Comparison of ENCODE assay signal across 1 cellular context in the genomic region with DNA sequence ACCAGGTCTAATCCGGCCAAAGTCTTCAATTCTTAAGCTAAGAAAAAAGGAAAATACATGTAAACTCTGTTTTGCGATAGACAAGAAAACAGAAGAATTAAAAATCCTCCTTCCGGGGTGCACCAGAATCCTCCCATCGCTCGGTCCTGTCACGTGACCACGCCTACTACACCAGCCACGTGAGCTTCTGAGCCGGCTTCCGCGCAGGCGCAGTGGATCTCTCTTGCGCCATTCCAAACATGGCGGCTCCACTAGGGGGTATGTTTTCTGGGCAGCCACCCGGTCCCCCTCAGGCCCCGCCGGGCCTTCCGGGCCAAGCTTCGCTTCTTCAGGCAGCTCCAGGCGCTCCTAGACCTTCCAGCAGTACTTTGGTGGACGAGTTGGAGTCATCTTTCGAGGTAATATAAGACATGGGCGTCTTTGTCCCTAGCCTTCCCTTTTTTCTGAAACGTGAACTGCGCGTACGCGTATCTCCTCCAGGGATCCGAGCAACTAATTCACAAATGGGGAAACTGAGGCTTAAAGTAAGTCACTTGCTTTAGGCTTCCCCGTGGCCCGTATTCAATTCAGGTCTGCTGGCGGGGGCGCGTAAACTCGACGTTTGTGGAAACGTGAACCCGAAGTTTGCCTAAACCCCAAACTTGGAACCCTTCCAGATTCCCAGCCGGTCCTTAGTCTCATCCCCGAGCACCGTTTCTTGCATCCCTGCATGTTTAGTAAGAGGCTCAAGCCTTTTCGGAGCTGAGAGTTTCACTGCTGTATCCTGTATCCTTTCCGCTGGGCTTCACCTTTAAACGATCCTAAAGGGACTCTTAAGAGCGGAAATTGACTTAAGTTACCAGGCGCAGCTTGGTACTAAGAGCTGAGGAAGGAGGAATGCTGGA.
TF ChIP-seq lines count a peak whose summit lies in the region.

A gene with protein sequence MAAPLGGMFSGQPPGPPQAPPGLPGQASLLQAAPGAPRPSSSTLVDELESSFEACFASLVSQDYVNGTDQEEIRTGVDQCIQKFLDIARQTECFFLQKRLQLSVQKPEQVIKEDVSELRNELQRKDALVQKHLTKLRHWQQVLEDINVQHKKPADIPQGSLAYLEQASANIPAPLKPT (plus strand): TSS at position 226 of the 884 bp plus-strand sequence. CDS start 14 bp downstream, at position 240.

TF ChIP-seq in HepG2, 621 proteins besides CTCF, POLR2A, EP300 and RAD21 (continued from another document):
- TF ChIP-seq DNMT3B (CRISPR knock-in tag; conservative IDR thresholded peaks at IDR 0.05) (no peak), ZSCAN12 (CRISPR knock-in tag; IDR thresholded peaks at IDR 0.05) (no peak), MAFK (conservative IDR thresholded peaks at IDR 0.05 in 1 of 2, IDR thresholded peaks at IDR 0.05 in 1 of 2; ENCODE audit: low read length in 2 of 2) (no peak), ZNF263 (CRISPR knock-in tag; IDR thresholded peaks at IDR 0.05) (no peak), DMAP1 (CRISPR knock-in tag; IDR thresholded peaks at IDR 0.05) (peak; percentile 61; the same call in 1 of the 2 replicates), ZNF749 (CRISPR knock-in tag; IDR thresholded peaks at IDR 0.05; ENCODE audit: borderline replicate concordance) (no peak), ZNF781 (CRISPR knock-in tag; IDR thresholded peaks at IDR 0.05; ENCODE audit: borderline replicate concordance, not compliant biosample characterization) (peak; percentile 27), STAG1 (CRISPR knock-in tag; IDR thresholded peaks at IDR 0.05) (no peak)
- TF ChIP-seq, protein P1, sequence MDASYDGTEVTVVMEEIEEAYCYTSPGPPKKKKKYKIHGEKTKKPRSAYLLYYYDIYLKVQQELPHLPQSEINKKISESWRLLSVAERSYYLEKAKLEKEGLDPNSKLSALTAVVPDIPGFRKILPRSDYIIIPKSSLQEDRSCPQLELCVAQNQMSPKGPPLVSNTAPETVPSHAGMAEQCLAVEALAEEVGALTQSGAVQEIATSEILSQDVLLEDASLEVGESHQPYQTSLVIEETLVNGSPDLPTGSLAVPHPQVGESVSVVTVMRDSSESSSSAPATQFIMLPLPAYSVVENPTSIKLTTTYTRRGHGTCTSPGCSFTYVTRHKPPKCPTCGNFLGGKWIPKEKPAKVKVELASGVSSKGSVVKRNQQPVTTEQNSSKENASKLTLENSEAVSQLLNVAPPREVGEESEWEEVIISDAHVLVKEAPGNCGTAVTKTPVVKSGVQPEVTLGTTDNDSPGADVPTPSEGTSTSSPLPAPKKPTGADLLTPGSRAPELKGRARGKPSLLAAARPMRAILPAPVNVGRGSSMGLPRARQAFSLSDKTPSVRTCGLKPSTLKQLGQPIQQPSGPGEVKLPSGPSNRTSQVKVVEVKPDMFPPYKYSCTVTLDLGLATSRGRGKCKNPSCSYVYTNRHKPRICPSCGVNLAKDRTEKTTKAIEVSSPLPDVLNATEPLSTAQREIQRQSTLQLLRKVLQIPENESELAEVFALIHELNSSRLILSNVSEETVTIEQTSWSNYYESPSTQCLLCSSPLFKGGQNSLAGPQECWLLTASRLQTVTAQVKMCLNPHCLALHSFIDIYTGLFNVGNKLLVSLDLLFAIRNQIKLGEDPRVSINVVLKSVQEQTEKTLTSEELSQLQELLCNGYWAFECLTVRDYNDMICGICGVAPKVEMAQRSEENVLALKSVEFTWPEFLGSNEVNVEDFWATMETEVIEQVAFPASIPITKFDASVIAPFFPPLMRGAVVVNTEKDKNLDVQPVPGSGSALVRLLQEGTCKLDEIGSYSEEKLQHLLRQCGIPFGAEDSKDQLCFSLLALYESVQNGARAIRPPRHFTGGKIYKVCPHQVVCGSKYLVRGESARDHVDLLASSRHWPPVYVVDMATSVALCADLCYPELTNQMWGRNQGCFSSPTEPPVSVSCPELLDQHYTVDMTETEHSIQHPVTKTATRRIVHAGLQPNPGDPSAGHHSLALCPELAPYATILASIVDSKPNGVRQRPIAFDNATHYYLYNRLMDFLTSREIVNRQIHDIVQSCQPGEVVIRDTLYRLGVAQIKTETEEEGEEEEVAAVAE (CRISPR knock-in tag; IDR thresholded peaks at IDR 0.05; ENCODE audit: borderline replicate concordance): no peak
- TF ChIP-seq, protein P2, sequence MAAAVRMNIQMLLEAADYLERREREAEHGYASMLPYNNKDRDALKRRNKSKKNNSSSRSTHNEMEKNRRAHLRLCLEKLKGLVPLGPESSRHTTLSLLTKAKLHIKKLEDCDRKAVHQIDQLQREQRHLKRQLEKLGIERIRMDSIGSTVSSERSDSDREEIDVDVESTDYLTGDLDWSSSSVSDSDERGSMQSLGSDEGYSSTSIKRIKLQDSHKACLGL (CRISPR knock-in tag; IDR thresholded peaks at IDR 0.05): no peak; the same call in 1 of the 2 replicates
- TF ChIP-seq, protein P3, sequence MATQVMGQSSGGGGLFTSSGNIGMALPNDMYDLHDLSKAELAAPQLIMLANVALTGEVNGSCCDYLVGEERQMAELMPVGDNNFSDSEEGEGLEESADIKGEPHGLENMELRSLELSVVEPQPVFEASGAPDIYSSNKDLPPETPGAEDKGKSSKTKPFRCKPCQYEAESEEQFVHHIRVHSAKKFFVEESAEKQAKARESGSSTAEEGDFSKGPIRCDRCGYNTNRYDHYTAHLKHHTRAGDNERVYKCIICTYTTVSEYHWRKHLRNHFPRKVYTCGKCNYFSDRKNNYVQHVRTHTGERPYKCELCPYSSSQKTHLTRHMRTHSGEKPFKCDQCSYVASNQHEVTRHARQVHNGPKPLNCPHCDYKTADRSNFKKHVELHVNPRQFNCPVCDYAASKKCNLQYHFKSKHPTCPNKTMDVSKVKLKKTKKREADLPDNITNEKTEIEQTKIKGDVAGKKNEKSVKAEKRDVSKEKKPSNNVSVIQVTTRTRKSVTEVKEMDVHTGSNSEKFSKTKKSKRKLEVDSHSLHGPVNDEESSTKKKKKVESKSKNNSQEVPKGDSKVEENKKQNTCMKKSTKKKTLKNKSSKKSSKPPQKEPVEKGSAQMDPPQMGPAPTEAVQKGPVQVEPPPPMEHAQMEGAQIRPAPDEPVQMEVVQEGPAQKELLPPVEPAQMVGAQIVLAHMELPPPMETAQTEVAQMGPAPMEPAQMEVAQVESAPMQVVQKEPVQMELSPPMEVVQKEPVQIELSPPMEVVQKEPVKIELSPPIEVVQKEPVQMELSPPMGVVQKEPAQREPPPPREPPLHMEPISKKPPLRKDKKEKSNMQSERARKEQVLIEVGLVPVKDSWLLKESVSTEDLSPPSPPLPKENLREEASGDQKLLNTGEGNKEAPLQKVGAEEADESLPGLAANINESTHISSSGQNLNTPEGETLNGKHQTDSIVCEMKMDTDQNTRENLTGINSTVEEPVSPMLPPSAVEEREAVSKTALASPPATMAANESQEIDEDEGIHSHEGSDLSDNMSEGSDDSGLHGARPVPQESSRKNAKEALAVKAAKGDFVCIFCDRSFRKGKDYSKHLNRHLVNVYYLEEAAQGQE (IDR thresholded peaks at IDR 0.05; ENCODE audit: borderline replicate concordance in 1 of 2, low read depth in 1 of 2, low read length in 2 of 2): peak in 1 of 2 experiments; percentile 33; a peak in 1 of 4 replicates
- TF ChIP-seq, protein P4, sequence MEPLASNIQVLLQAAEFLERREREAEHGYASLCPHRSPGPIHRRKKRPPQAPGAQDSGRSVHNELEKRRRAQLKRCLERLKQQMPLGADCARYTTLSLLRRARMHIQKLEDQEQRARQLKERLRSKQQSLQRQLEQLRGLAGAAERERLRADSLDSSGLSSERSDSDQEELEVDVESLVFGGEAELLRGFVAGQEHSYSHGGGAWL (CRISPR knock-in tag; IDR thresholded peaks at IDR 0.05): peak; percentile 46; the same call in 1 of the 2 replicates
- TF ChIP-seq, protein P5, sequence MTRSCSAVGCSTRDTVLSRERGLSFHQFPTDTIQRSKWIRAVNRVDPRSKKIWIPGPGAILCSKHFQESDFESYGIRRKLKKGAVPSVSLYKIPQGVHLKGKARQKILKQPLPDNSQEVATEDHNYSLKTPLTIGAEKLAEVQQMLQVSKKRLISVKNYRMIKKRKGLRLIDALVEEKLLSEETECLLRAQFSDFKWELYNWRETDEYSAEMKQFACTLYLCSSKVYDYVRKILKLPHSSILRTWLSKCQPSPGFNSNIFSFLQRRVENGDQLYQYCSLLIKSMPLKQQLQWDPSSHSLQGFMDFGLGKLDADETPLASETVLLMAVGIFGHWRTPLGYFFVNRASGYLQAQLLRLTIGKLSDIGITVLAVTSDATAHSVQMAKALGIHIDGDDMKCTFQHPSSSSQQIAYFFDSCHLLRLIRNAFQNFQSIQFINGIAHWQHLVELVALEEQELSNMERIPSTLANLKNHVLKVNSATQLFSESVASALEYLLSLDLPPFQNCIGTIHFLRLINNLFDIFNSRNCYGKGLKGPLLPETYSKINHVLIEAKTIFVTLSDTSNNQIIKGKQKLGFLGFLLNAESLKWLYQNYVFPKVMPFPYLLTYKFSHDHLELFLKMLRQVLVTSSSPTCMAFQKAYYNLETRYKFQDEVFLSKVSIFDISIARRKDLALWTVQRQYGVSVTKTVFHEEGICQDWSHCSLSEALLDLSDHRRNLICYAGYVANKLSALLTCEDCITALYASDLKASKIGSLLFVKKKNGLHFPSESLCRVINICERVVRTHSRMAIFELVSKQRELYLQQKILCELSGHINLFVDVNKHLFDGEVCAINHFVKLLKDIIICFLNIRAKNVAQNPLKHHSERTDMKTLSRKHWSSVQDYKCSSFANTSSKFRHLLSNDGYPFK (CRISPR knock-in tag; IDR thresholded peaks at IDR 0.05; ENCODE audit: borderline replicate concordance): peak; percentile 70; the same call in 1 of the 2 replicates
TF ChIP-seq in HepG2: peak in this region for 146.
